9 cellular contexts compared by ENCODE assay signal in the genomic region with DNA sequence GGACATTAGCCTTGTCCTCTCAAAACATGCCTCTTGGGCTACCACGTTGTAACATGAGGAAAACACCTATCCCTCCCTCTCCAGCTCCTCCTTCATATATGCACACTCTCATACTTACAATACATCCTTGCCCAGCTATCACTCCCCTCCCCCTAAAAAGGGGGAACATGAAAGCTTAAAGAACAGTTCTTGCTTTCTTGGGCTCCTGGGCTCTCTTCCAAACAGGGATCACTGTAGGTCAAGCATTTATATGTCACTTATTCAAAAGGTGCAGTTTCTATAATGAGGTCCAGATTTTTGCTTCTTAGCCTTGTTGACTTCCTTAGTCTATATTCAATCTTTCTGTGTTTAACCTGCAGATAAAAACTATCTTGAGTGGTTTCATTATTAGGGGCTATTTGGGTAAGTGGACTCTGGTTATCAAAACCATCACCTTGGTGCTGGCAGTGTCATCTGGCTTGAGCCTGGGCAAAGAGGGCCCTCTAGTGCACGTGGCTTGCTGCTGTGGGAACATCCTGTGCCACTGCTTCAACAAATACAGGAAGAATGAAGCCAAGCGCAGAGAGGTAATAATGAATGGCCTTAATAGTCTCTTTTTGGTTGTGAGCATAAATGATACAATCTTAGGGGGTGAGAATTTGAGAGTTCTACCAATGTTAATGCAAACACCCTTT.
DNase-seq lines count a peak whose midpoint lies in the region; ATAC-seq and TF ChIP-seq lines count a peak whose summit lies in the region.
"Had no signal": no experiment of that assay in that cellular context is flagged by ENCODE, and none has a peak within 500 bp of the region (broad histone marks: within the 10 kb centered on the region; RNA-seq: fewer than 3 reads in every experiment).

No MANE protein-coding gene starts in this region.

- no peak for TF ChIP-seq POLR2A in transverse colon (IDR thresholded peaks at IDR 0.05)

- H2AFZ ChIP-seq in GM23338 = no peak overlapping the region

- H3K4me3 ChIP-seq in GM23338 (no peak overlapping the region), transverse colon (no peak overlapping the region)

- no peaks in the 10 kb centered on the region for H3K9me2 ChIP-seq in GM23338 (ENCODE audit: insufficient read depth)

- H3K9me3 Mint-ChIP-seq in GM23338 = no peaks in the 10 kb centered on the region
- H3K9me3 Mint-ChIP-seq: stimulated activated naive CD8-positive, alpha-beta T cell treated with anti-CD3 and anti-CD28 coated beads, Interleukin-15, Interleukin-2, amounts not matched to agents 100 ng/mL and 50 ng/mL, for 24 hours had no signal

- no peaks in the 10 kb centered on the region for H3F3A ChIP-seq in GM23338 (replicated peaks; ENCODE audit: low read depth)

- in situ Hi-C loops in transverse colon (cut with MboI; ENCODE audit: low pct_ligation_motif_present in 1 of 4, low pct_unique_long_range_greater_than_20kb in 1 of 4, low sequenced_read_pairs in 3 of 4) = loop anchor here in 2 of 4 donors (25.0 kb wide), 1 partner anchor 169 kb away; a partner anchor contains a TSS

- no peak overlapping the region for H3K4me2 ChIP-seq in GM23338

- ATAC-seq in GM23338 (peak; percentile 75), left ventricle myocardium superior (peak; percentile 68), GM21528 (IDR thresholded peaks at IDR 0.05; ENCODE audit: low FRiP score, unreplicated experiment) (no peak), GM18909 (IDR thresholded peaks at IDR 0.05; ENCODE audit: poor library complexity, unreplicated experiment) (no peak), GM19397 (IDR thresholded peaks at IDR 0.05; ENCODE audit: unreplicated experiment) (no peak)

- no peaks in the 10 kb centered on the region for H3K79me2 ChIP-seq in GM23338 (replicated peaks; ENCODE audit: insufficient read depth)

- 29% methylated on average over 3 of the region's 3 CpGs; no CpG with 5 or more reads in 1 of the 2 donors for WGBS in transverse colon (ENCODE audit: low coverage in 1 of 2), 2 donors

- no peak overlapping the region for H3K4me3 Mint-ChIP-seq in GM23338
- H3K4me3 Mint-ChIP-seq: stimulated activated naive CD8-positive, alpha-beta T cell treated with anti-CD3 and anti-CD28 coated beads, Interleukin-15, Interleukin-2, amounts not matched to agents 100 ng/mL and 50 ng/mL, for 24 hours had no signal

- intact Hi-C loops in left ventricle myocardium superior (cut with micrococcal nuclease) (loop anchor here (5.0 kb wide), 1 partner anchor 164 kb away; no protein-coding TSS in a partner anchor), transverse colon (cut with DNase I; ENCODE audit: low total_unique reads) (no loop called here)

- no peaks in the 10 kb centered on the region for H3K9me3 ChIP-seq in transverse colon

- no peaks in the 10 kb centered on the region for H3K27me3 Mint-ChIP-seq in GM23338 (ENCODE audit: insufficient read depth, low read depth, poor library complexity)
- H3K27me3 Mint-ChIP-seq: stimulated activated naive CD8-positive, alpha-beta T cell treated with anti-CD3 and anti-CD28 coated beads, Interleukin-15, Interleukin-2, amounts not matched to agents 100 ng/mL and 50 ng/mL, for 24 hours had no signal

- TF ChIP-seq CTCF in GM23338 (conservative IDR thresholded peaks at IDR 0.05; ENCODE audit: low read depth in 2 of 2) = peak; percentile 62 to 80
- TF ChIP-seq CTCF in transverse colon (IDR thresholded peaks at IDR 0.05) = peak in 3 of 5 experiments; percentile 18 to 21 (median 20)

- H3K27me3 ChIP-seq in GM23338 (ENCODE audit: insufficient read depth) (no peaks in the 10 kb centered on the region), transverse colon (no peaks in the 10 kb centered on the region)

- H3K27ac ChIP-seq in GM23338 (ENCODE audit: low read depth) (no peak overlapping the region), transverse colon (no peak overlapping the region)

- H3K4me1 ChIP-seq in GM23338 (ENCODE audit: insufficient read depth) (no peaks in the 10 kb centered on the region), transverse colon (no peaks in the 10 kb centered on the region)

- no peak overlapping the region for H3K27ac Mint-ChIP-seq in GM23338
- H3K27ac Mint-ChIP-seq: stimulated activated naive CD8-positive, alpha-beta T cell treated with anti-CD3 and anti-CD28 coated beads, Interleukin-15, Interleukin-2, amounts not matched to agents 100 ng/mL and 50 ng/mL, for 24 hours had no signal

- TF ChIP-seq EP300 in transverse colon (IDR thresholded peaks at IDR 0.05; ENCODE audit: low read depth) = no peak

- DNase-seq in DMS53 (lab: John Stamatoyannopoulos, UW) = peak; percentile 70
- DNase-seq in GM23338 (ENCODE audit: low spot score) = peak; percentile 43
- DNase-seq in SHP77 treated with DMSO at 0.1 percent for 48 hours (lab: John Stamatoyannopoulos, UW) = peak; percentile 1
- peak; percentile 42 for DNase-seq in left ventricle myocardium superior
- peak; percentile 27 for DNase-seq in transverse colon

- H3K36me3 ChIP-seq in GM23338 (ENCODE audit: insufficient read depth) (no peaks in the 10 kb centered on the region), transverse colon (no peaks in the 10 kb centered on the region)

- no peaks in the 10 kb centered on the region for H3K4me1 Mint-ChIP-seq in GM23338

- no peaks in the 10 kb centered on the region for H3K36me3 Mint-ChIP-seq in GM23338 (ENCODE audit: low read depth)

- no peaks in the 10 kb centered on the region for H4K20me1 ChIP-seq in GM23338 (replicated peaks; ENCODE audit: insufficient read depth)

TF ChIP-seq in GM23338, 12 proteins besides CTCF, POLR2A, EP300 and RAD21 (continues in another document):
- TF ChIP-seq STAT1 (IDR thresholded peaks at IDR 0.05; ENCODE audit: unreplicated experiment) = no peak
- TF ChIP-seq JUNB (IDR thresholded peaks at IDR 0.05; ENCODE audit: unreplicated experiment) = no peak
- TF ChIP-seq NANOG (IDR thresholded peaks at IDR 0.05; ENCODE audit: borderline replicate concordance) = no peak
- TF ChIP-seq, protein P1, sequence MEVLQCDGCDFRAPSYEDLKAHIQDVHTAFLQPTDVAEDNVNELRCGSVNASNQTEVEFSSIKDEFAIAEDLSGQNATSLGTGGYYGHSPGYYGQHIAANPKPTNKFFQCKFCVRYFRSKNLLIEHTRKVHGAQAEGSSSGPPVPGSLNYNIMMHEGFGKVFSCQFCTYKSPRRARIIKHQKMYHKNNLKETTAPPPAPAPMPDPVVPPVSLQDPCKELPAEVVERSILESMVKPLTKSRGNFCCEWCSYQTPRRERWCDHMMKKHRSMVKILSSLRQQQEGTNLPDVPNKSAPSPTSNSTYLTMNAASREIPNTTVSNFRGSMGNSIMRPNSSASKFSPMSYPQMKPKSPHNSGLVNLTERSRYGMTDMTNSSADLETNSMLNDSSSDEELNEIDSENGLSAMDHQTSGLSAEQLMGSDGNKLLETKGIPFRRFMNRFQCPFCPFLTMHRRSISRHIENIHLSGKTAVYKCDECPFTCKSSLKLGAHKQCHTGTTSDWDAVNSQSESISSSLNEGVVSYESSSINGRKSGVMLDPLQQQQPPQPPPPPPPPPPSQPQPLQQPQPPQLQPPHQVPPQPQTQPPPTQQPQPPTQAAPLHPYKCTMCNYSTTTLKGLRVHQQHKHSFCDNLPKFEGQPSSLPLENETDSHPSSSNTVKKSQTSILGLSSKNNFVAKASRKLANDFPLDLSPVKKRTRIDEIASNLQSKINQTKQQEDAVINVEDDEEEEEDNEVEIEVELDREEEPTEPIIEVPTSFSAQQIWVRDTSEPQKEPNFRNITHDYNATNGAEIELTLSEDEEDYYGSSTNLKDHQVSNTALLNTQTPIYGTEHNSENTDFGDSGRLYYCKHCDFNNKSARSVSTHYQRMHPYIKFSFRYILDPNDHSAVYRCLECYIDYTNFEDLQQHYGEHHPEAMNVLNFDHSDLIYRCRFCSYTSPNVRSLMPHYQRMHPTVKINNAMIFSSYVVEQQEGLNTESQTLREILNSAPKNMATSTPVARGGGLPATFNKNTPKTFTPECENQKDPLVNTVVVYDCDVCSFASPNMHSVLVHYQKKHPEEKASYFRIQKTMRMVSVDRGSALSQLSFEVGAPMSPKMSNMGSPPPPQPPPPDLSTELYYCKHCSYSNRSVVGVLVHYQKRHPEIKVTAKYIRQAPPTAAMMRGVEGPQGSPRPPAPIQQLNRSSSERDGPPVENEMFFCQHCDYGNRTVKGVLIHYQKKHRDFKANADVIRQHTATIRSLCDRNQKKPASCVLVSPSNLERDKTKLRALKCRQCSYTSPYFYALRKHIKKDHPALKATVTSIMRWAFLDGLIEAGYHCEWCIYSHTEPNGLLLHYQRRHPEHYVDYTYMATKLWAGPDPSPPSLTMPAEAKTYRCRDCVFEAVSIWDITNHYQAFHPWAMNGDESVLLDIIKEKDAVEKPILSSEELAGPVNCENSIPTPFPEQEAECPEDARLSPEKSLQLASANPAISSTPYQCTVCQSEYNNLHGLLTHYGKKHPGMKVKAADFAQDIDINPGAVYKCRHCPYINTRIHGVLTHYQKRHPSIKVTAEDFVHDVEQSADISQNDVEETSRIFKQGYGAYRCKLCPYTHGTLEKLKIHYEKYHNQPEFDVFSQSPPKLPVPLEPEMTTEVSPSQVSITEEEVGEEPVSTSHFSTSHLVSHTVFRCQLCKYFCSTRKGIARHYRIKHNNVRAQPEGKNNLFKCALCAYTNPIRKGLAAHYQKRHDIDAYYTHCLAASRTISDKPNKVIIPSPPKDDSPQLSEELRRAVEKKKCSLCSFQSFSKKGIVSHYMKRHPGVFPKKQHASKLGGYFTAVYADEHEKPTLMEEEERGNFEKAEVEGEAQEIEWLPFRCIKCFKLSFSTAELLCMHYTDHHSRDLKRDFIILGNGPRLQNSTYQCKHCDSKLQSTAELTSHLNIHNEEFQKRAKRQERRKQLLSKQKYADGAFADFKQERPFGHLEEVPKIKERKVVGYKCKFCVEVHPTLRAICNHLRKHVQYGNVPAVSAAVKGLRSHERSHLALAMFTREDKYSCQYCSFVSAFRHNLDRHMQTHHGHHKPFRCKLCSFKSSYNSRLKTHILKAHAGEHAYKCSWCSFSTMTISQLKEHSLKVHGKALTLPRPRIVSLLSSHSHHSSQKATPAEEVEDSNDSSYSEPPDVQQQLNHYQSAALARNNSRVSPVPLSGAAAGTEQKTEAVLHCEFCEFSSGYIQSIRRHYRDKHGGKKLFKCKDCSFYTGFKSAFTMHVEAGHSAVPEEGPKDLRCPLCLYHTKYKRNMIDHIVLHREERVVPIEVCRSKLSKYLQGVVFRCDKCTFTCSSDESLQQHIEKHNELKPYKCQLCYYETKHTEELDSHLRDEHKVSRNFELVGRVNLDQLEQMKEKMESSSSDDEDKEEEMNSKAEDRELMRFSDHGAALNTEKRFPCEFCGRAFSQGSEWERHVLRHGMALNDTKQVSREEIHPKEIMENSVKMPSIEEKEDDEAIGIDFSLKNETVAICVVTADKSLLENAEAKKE (CRISPR knock-in tag; IDR thresholded peaks at IDR 0.05) = no peak
- no peak for TF ChIP-seq ZNF331 (CRISPR knock-in tag; IDR thresholded peaks at IDR 0.05; ENCODE audit: low read depth)
- TF ChIP-seq ZNF114 (CRISPR knock-in tag; IDR thresholded peaks at IDR 0.05) = no peak
- no peak for TF ChIP-seq CREB1 (CRISPR knock-in tag; IDR thresholded peaks at IDR 0.05; ENCODE audit: low read depth)

Comparison
In these comparisons a context has a peak if more than half of its experiments do, and no peak if none do; other contexts are left out.
1. DNase-seq: peak in every context shown above with its lines; median percentile 70 in DMS53; 43 in GM23338; 42 in left ventricle myocardium superior; 27 in transverse colon; 1 in SHP77 treated with DMSO at 0.1 percent for 48 hours.
2. ATAC-seq: peak in GM23338 (single experiment) and left ventricle myocardium superior (single experiment); none in GM21528 (single experiment), GM18909 (single experiment) and GM19397 (single experiment).